ENCODE assay signal across 18 cellular contexts in the genomic region with DNA sequence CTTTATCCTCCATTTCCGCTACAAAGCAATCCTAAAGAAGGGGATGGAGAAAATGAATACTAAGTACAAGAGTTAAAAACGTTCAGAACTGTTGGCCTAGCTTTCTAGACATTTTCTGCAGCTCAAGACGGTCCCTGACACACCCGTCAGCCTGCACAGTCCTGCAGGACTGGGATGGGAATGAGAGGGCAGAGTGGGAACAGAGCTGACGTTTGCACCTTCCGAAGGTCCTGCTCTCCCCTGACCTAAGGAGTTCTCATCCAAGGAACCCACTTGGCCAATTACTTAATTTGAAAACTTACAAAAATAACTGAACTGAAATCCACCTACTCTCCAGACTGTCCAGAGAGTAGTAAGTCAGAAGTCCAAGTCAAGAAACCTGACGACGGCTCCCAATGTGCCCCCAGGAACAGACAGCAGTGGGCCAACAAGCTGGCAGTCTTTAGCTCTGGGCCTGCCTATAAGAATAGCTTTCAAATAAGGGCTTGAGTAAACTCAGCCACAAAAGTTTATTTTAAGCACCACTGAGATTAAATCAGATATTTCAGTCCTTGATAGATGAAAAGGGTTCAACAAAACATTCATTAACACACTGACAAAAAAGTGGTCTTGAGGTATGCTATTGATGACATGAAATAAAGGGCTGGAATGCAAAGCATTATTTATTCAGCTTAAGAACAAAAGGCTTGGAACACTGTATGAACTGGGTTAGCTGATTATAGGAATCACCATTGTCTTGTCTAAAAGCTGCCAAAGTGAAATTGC.
A peak's percentile ranks its signal among the peaks of the same experiment; 100 is the strongest.
DNase-seq lines count a peak whose midpoint lies in the region; ATAC-seq and TF ChIP-seq lines count a peak whose summit lies in the region.
"Had no signal": no experiment of that assay in that cellular context is flagged by ENCODE, and none has a peak within 500 bp of the region (broad histone marks: within the 10 kb centered on the region; RNA-seq: fewer than 3 reads in every experiment).

No MANE protein-coding gene starts in this region.

- peaks cover 13% of the 10 kb centered on the region for H3K4me1 Mint-ChIP-seq in GM23338
- no peaks in the 10 kb centered on the region for H3K4me1 Mint-ChIP-seq in activated CD8-positive, alpha-beta T cell treated with anti-CD3 and anti-CD28 coated beads for 36 hours (ENCODE audit: low read depth)
- H3K4me1 Mint-ChIP-seq: activated CD4-positive, alpha-beta T cell treated with anti-CD3 and anti-CD28 coated beads for 36 hours had no signal

- CTCF ChIA-PET in activated CD8-positive, alpha-beta T cell treated with anti-CD3 and anti-CD28 coated beads for 36 hours (lab: Charles Lee) = no interaction called here

- peaks cover 30% of the 10 kb centered on the region for H3K36me3 Mint-ChIP-seq in GM23338 (ENCODE audit: low read depth)
- H3K36me3 Mint-ChIP-seq in activated CD8-positive, alpha-beta T cell treated with anti-CD3 and anti-CD28 coated beads for 36 hours (ENCODE audit: low read depth) = no peaks in the 10 kb centered on the region

- H3F3A ChIP-seq in GM23338 (replicated peaks; ENCODE audit: low read depth) = no peaks in the 10 kb centered on the region

- H3K9me3 Mint-ChIP-seq in GM23338 = peaks cover 10% of the 10 kb centered on the region
- H3K9me3 Mint-ChIP-seq in activated CD8-positive, alpha-beta T cell treated with anti-CD3 and anti-CD28 coated beads for 36 hours = peaks cover 3% of the 10 kb centered on the region
- H3K9me3 Mint-ChIP-seq: dendritic cell treated with granulocyte-macrophage colony-stimulating factor and Interleukin-4, amounts not matched to agents 40 ng/mL and 50 ng/mL, for 4 days; T-helper 2 cell treated with Interferon-gamma antibody and Interleukin-4, amounts not matched to agents 5 μg/mL and 100 μg/mL, for 36 hours had no signal

- intact Hi-C loops in left cardiac atrium (cut with DNase I) = no loop called here
- intact Hi-C loops in activated CD8-positive, alpha-beta T cell treated with anti-CD3 and anti-CD28 coated beads for 36 hours (cut with micrococcal nuclease) = no loop called here

- no peaks in the 10 kb centered on the region for H3K9me2 ChIP-seq in GM23338 (ENCODE audit: insufficient read depth)

- no peak overlapping the region for H3K4me3 Mint-ChIP-seq in GM23338
- no peak overlapping the region for H3K4me3 Mint-ChIP-seq in activated CD8-positive, alpha-beta T cell treated with anti-CD3 and anti-CD28 coated beads for 36 hours
- H3K4me3 Mint-ChIP-seq: activated CD4-positive, alpha-beta T cell treated with anti-CD3 and anti-CD28 coated beads for 36 hours; dendritic cell treated with granulocyte-macrophage colony-stimulating factor and Interleukin-4, amounts not matched to agents 40 ng/mL and 50 ng/mL, for 4 days; T-helper 2 cell treated with Interferon-gamma antibody and Interleukin-4, amounts not matched to agents 5 μg/mL and 100 μg/mL, for 36 hours had no signal

- no peak for TF ChIP-seq CTCF in GM23338 (conservative IDR thresholded peaks at IDR 0.05; ENCODE audit: low read depth in 2 of 2)
- no peak for TF ChIP-seq CTCF in activated CD8-positive, alpha-beta T cell treated with anti-CD3 and anti-CD28 coated beads for 36 hours (IDR thresholded peaks at IDR 0.05)

- no peaks in the 10 kb centered on the region for H3K36me3 ChIP-seq in GM23338 (ENCODE audit: insufficient read depth)

- H3K27ac ChIP-seq in GM23338 (ENCODE audit: low read depth) = no peak overlapping the region

- ATAC-seq in GM23338 (peak; percentile 74), left cardiac atrium (peak; percentile 39 to 48), HG03432 (IDR thresholded peaks at IDR 0.05; ENCODE audit: unreplicated experiment) (no peak)
- no peak for ATAC-seq in activated CD8-positive, alpha-beta T cell treated with anti-CD3 and anti-CD28 coated beads for 36 hours
- ATAC-seq: activated CD4-positive, alpha-beta T cell treated with anti-CD3 and anti-CD28 coated beads for 36 hours; body of pancreas; GM12878 had no signal

- H3K79me2 ChIP-seq in GM23338 (replicated peaks; ENCODE audit: insufficient read depth) = no peaks in the 10 kb centered on the region

- no peaks in the 10 kb centered on the region for H3K27me3 ChIP-seq in GM23338 (ENCODE audit: insufficient read depth)
- H3K27me3 ChIP-seq: body of pancreas had no signal

- H2AFZ ChIP-seq in GM23338 = no peak overlapping the region

- POLR2A ChIA-PET in activated CD8-positive, alpha-beta T cell treated with anti-CD3 and anti-CD28 coated beads for 36 hours (lab: Charles Lee) = no interaction called here

- peak overlapping the region; percentile 43; the same call in 1 of the 2 replicates for H3K27ac Mint-ChIP-seq in GM23338
- H3K27ac Mint-ChIP-seq in activated CD8-positive, alpha-beta T cell treated with anti-CD3 and anti-CD28 coated beads for 36 hours = no peak overlapping the region
- H3K27ac Mint-ChIP-seq: activated CD4-positive, alpha-beta T cell treated with anti-CD3 and anti-CD28 coated beads for 36 hours; dendritic cell treated with granulocyte-macrophage colony-stimulating factor and Interleukin-4, amounts not matched to agents 40 ng/mL and 50 ng/mL, for 4 days; T-helper 2 cell treated with Interferon-gamma antibody and Interleukin-4, amounts not matched to agents 5 μg/mL and 100 μg/mL, for 36 hours had no signal

- 0 out of 2 replicates have a peak overlapping the region, but pooled peaks have one; percentile 1 for H3K4me2 ChIP-seq in GM23338

- peak; percentile 36 for DNase-seq in GM23338 (ENCODE audit: low spot score)
- peak; percentile 22 for DNase-seq in amniotic epithelial cell (ENCODE audit: low read depth)
- no peak for DNase-seq in left cardiac atrium
- peak; percentile 11 for DNase-seq in pulmonary artery endothelial cell (ENCODE audit: low read depth, low spot score)
- DNase-seq in UCSD-AML1 (lab: John Stamatoyannopoulos, UW; ENCODE audit: unreplicated experiment) = no peak
- DNase-seq in activated CD8-positive, alpha-beta T cell treated with anti-CD3 and anti-CD28 coated beads for 36 hours = no peak
- no peak for DNase-seq in NCI-H2081 treated with DMSO at 0.1 percent for 48 hours (lab: John Stamatoyannopoulos, UW)
- DNase-seq: activated CD4-positive, alpha-beta T cell treated with anti-CD3 and anti-CD28 coated beads for 36 hours; activated CD8-positive, alpha-beta memory T cell treated with anti-CD3 and anti-CD28 coated beads, Interleukin-2, amount 50 U/mL, for 48 hours; body of pancreas; GOT3; NCI-H1694 treated with DMSO at 0.1 percent for 48 hours; NCI-H446 treated with DMSO at 0.1 percent for 48 hours; SHP77 treated with DMSO at 0.1 percent for 48 hours had no signal

- H4K20me1 ChIP-seq in GM23338 (replicated peaks; ENCODE audit: insufficient read depth) = no peaks in the 10 kb centered on the region

- H3K27me3 Mint-ChIP-seq in GM23338 (ENCODE audit: insufficient read depth, low read depth, poor library complexity) = no peaks in the 10 kb centered on the region
- H3K27me3 Mint-ChIP-seq in activated CD8-positive, alpha-beta T cell treated with anti-CD3 and anti-CD28 coated beads for 36 hours = no peaks in the 10 kb centered on the region
- H3K27me3 Mint-ChIP-seq: activated CD4-positive, alpha-beta T cell treated with anti-CD3 and anti-CD28 coated beads for 36 hours; dendritic cell treated with granulocyte-macrophage colony-stimulating factor and Interleukin-4, amounts not matched to agents 40 ng/mL and 50 ng/mL, for 4 days had no signal

- peaks cover 10% of the 10 kb centered on the region; the same call in 1 of the 2 replicates for H3K4me1 ChIP-seq in GM23338 (ENCODE audit: insufficient read depth)

- no peak overlapping the region for H3K4me3 ChIP-seq in GM23338
- H3K4me3 ChIP-seq: body of pancreas, GM12878 had no signal

TF ChIP-seq in GM23338, 12 proteins besides CTCF, POLR2A, EP300 and RAD21:
- TF ChIP-seq CREB1 (CRISPR knock-in tag; IDR thresholded peaks at IDR 0.05; ENCODE audit: low read depth) (no peak), NANOG (IDR thresholded peaks at IDR 0.05; ENCODE audit: borderline replicate concordance) (0 out of 2 replicates have a peak, but pooled peaks have one; percentile 18)

Comparison
In these comparisons a context has a peak if more than half of its experiments do, and no peak if none do; other contexts are left out.
1. ATAC-seq: peak in GM23338 (single experiment) and left cardiac atrium (2 of 2); none in activated CD8-positive, alpha-beta T cell treated with anti-CD3 and anti-CD28 coated beads for 36 hours (single experiment) and HG03432 (single experiment).
2. DNase-seq: peak in GM23338 (single experiment), amniotic epithelial cell (single experiment) and pulmonary artery endothelial cell (single experiment); none in left cardiac atrium (single experiment), UCSD-AML1 (single experiment), activated CD8-positive, alpha-beta T cell treated with anti-CD3 and anti-CD28 coated beads for 36 hours (single experiment) and NCI-H2081 treated with DMSO at 0.1 percent for 48 hours (single experiment).